ENCODE assay signal across 24 cellular contexts in genomic region chr1:116036255-116036654, GRCh38. TPM values are rescaled to one million over a fixed set of nuclear protein-coding genes. Genes with fewer than 3 reads are reported as not detected.
"Had no signal": no experiment of that assay in that cellular context is flagged by ENCODE, and none has a peak within 500 bp of the region (broad histone marks: within the 10 kb centered on the region; RNA-seq: fewer than 3 reads in every experiment).

No MANE protein-coding gene starts in this region.

- H3K27ac Mint-ChIP-seq: activated CD4-positive, alpha-beta T cell treated with anti-CD3 and anti-CD28 coated beads, Interleukin-2, amount 10 ng/mL, durations not matched to agents 7 days and 5 days; activated naive CD4-positive, alpha-beta T cell treated with anti-CD3 and anti-CD28 coated beads, Interleukin-2, amount 10 ng/mL, durations not matched to agents 7 days and 5 days; activated naive CD8-positive, alpha-beta T cell treated with anti-CD3 and anti-CD28 coated beads, Interleukin-2, amount 50 U/mL, for 24 hours; brain; memory B cell; naive B cell; stimulated activated naive CD8-positive, alpha-beta T cell treated with anti-CD3 and anti-CD28 coated beads, Interleukin-15, Interleukin-2, amounts not matched to agents 100 ng/mL and 50 ng/mL, for 24 hours; T-helper 1 cell treated with Interleukin-12 subunit alpha and Interleukin-12 subunit beta and Interleukin-4 antibody, amounts not matched to agents 30 μg/mL and 1 μg/mL, for 36 hours had no signal

- H3K36me3 ChIP-seq: gastrocnemius medialis had no signal

- H3K27me3 Mint-ChIP-seq: activated CD4-positive, alpha-beta T cell treated with anti-CD3 and anti-CD28 coated beads, Interleukin-2, amount 10 ng/mL, durations not matched to agents 7 days and 5 days; brain; memory B cell; naive B cell had no signal

- H3K4me3 Mint-ChIP-seq: activated CD4-positive, alpha-beta T cell treated with anti-CD3 and anti-CD28 coated beads, Interleukin-2, amount 10 ng/mL, durations not matched to agents 7 days and 5 days; activated naive CD4-positive, alpha-beta T cell treated with anti-CD3 and anti-CD28 coated beads, Interleukin-2, amount 10 ng/mL, durations not matched to agents 7 days and 5 days; activated naive CD8-positive, alpha-beta T cell treated with anti-CD3 and anti-CD28 coated beads, Interleukin-2, amount 50 U/mL, for 24 hours; activated T-cell treated with anti-CD3 and anti-CD28 coated beads, Interleukin-2, amount 50 U/mL, for 4 hours; brain; memory B cell; naive B cell; neural crest cell; stimulated activated naive CD8-positive, alpha-beta T cell treated with anti-CD3 and anti-CD28 coated beads, Interleukin-15, Interleukin-2, amounts not matched to agents 100 ng/mL and 50 ng/mL, for 24 hours; T-helper 1 cell treated with Interleukin-12 subunit alpha and Interleukin-12 subunit beta and Interleukin-4 antibody, amounts not matched to agents 30 μg/mL and 1 μg/mL, for 36 hours had no signal

- H3K36me3 Mint-ChIP-seq: activated naive CD4-positive, alpha-beta T cell treated with anti-CD3 and anti-CD28 coated beads, Interleukin-2, amount 10 ng/mL, durations not matched to agents 7 days and 5 days had no signal

- H3K27ac ChIP-seq: gastrocnemius medialis, psoas muscle, upper lobe of left lung had no signal

- H3K27me3 ChIP-seq: gastrocnemius medialis, upper lobe of left lung had no signal

- ATAC-seq: activated CD4-positive, CD25-positive, alpha-beta regulatory T cell treated with anti-CD3 and anti-CD28 coated beads, Interleukin-2, amount 50 U/mL, for 24 hours; activated naive CD8-positive, alpha-beta T cell treated with anti-CD3 and anti-CD28 coated beads, Interleukin-2, amount 50 U/mL, for 24 hours; activated T-cell treated with anti-CD3 and anti-CD28 coated beads, Interleukin-2, amount 50 U/mL, for 4 hours; gastrocnemius medialis; left ventricle myocardium superior; mucosa of descending colon; psoas muscle; right cardiac atrium had no signal

- DNase-seq: activated CD4-positive, alpha-beta T cell treated with anti-CD3 and anti-CD28 coated beads, Interleukin-2, amount 10 ng/mL, durations not matched to agents 7 days and 5 days; activated CD8-positive, alpha-beta memory T cell treated with anti-CD3 and anti-CD28 coated beads, Interleukin-2, amount 50 U/mL, for 4 hours; activated naive CD4-positive, alpha-beta T cell treated with anti-CD3 and anti-CD28 coated beads, Interleukin-2, amount 10 ng/mL, durations not matched to agents 7 days and 5 days; activated naive CD8-positive, alpha-beta T cell treated with anti-CD3 and anti-CD28 coated beads, Interleukin-2, amount 50 U/mL, for 24 hours; activated T-cell treated with anti-CD3 and anti-CD28 coated beads, Interleukin-2, amount 50 U/mL, for 4 hours; anterior cingulate cortex; caudate nucleus; erythroblast; gastrocnemius medialis; head of caudate nucleus; left ventricle myocardium superior; mucosa of descending colon; naive B cell; psoas muscle; right cardiac atrium; stimulated activated CD4-positive, alpha-beta T cell treated with anti-CD3 and anti-CD28 coated beads, Interleukin-2, amount 100 ng/mL, for 48 hours; upper lobe of left lung had no signal

- H3K4me1 Mint-ChIP-seq: activated CD4-positive, alpha-beta T cell treated with anti-CD3 and anti-CD28 coated beads, Interleukin-2, amount 10 ng/mL, durations not matched to agents 7 days and 5 days; activated naive CD4-positive, alpha-beta T cell treated with anti-CD3 and anti-CD28 coated beads, Interleukin-2, amount 10 ng/mL, durations not matched to agents 7 days and 5 days; activated naive CD8-positive, alpha-beta T cell treated with anti-CD3 and anti-CD28 coated beads, Interleukin-2, amount 50 U/mL, for 24 hours; memory B cell; naive B cell had no signal

- H3K4me1 ChIP-seq: gastrocnemius medialis, psoas muscle, upper lobe of left lung had no signal

- H3K9me3 Mint-ChIP-seq: activated CD4-positive, alpha-beta T cell treated with anti-CD3 and anti-CD28 coated beads, Interleukin-2, amount 10 ng/mL, durations not matched to agents 7 days and 5 days; activated naive CD4-positive, alpha-beta T cell treated with anti-CD3 and anti-CD28 coated beads, Interleukin-2, amount 10 ng/mL, durations not matched to agents 7 days and 5 days; activated naive CD8-positive, alpha-beta T cell treated with anti-CD3 and anti-CD28 coated beads, Interleukin-2, amount 50 U/mL, for 24 hours; activated T-cell treated with anti-CD3 and anti-CD28 coated beads, Interleukin-2, amount 50 U/mL, for 4 hours; brain; memory B cell; naive B cell; neural crest cell; stimulated activated naive CD8-positive, alpha-beta T cell treated with anti-CD3 and anti-CD28 coated beads, Interleukin-15, Interleukin-2, amounts not matched to agents 100 ng/mL and 50 ng/mL, for 24 hours; T-helper 1 cell treated with Interleukin-12 subunit alpha and Interleukin-12 subunit beta and Interleukin-4 antibody, amounts not matched to agents 30 μg/mL and 1 μg/mL, for 36 hours had no signal

- H3K9me3 ChIP-seq: gastrocnemius medialis, mucosa of descending colon, psoas muscle, upper lobe of left lung had no signal

- H3K4me3 ChIP-seq: gastrocnemius medialis, mucosa of descending colon, psoas muscle, upper lobe of left lung had no signal

RNA-seq across cellular contexts. Expression of gene SLC22A15, which starts 59.9 kb away (rescaled TPM):
- total RNA-seq: dermis microvascular lymphatic vessel endothelial cell had no signal
